Comparison of ENCODE assay signal across 17 cellular contexts in the genomic region with DNA sequence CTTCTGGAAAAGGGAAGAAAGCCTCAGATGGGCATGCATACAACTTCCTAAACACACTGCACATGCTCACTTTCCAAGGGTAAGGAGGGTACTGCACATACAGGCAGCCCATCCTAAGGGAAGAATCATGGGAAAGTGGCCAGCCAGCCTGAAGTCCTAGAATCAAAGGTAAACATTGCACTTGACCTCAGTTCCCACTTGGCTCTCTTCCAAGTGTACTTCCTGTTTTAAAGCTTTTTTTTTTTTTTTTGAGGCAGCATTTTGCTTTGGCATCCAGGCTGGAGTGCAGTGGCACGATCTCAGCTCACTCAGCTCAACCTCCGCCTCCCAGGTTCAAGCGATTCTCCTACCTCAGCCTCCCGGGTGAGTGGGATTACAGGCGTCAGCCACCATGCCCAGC.
DNase-seq lines count a peak whose midpoint lies in the region; ATAC-seq, FAIRE-seq and TF ChIP-seq lines count a peak whose summit lies in the region.
"Had no signal": no experiment of that assay in that cellular context is flagged by ENCODE, and none has a peak within 500 bp of the region (broad histone marks: within the 10 kb centered on the region; RNA-seq: fewer than 3 reads in every experiment).

No MANE protein-coding gene starts in this region.

- DNase-seq in DMS53 (lab: John Stamatoyannopoulos, UW): peak; percentile 91
- peak; percentile 42 for DNase-seq in LNCaP clone FGC (ENCODE audit: low read depth)
- DNase-seq in SHP77 (lab: John Stamatoyannopoulos, UW): peak; percentile 38 to 65
- peak; percentile 44 for DNase-seq in hepatocyte (ENCODE audit: low spot score)
- DNase-seq in urothelium cell line (ENCODE audit: low spot score): no peak
- DNase-seq in right cardiac atrium: no peak
- DNase-seq in GM19238 (ENCODE audit: insufficient read length, low spot score): no peak
- DNase-seq: activated B cell treated with CpG ODN at 0.5 μM for 24 hours; activated effector memory CD4-positive, alpha-beta T cell treated with Interleukin-2 at 50 U/mL for 16 hours; AML-193; aorta; colonic mucosa; DMS 273 treated with DMSO at 0.1 percent for 48 hours; immature natural killer cell; retina; substantia nigra had no signal

- no peak for FAIRE-seq in urothelium cell line (lab: Jason Lieb, UNC)

- H3K9me2 ChIP-seq in hepatocyte (replicated peaks; ENCODE audit: insufficient read depth): no peaks in the 10 kb centered on the region

- no peaks in the 10 kb centered on the region for H3K79me2 ChIP-seq in hepatocyte

- no peak overlapping the region for H3K4me2 ChIP-seq in hepatocyte

- no peaks in the 10 kb centered on the region for H4K20me1 ChIP-seq in hepatocyte (ENCODE audit: insufficient read depth, poor library complexity, severe bottlenecking)

- no peaks in the 10 kb centered on the region for H3K36me3 ChIP-seq in hepatocyte (replicated peaks; ENCODE audit: insufficient read depth, low read depth)
- H3K36me3 ChIP-seq: colonic mucosa had no signal

- TF ChIP-seq CTCF in LNCaP clone FGC (IDR thresholded peaks at IDR 0.05; ENCODE audit: control insufficient read depth, extremely low read depth, insufficient read depth): no peak
- no peak for TF ChIP-seq CTCF in hepatocyte (IDR thresholded peaks at IDR 0.05; ENCODE audit: poor library complexity)

- H3K27ac ChIP-seq in hepatocyte (no peak overlapping the region), right cardiac atrium (ENCODE audit: low read length) (no peak overlapping the region)
- H3K27ac ChIP-seq: colonic mucosa had no signal

- H2AFZ ChIP-seq in hepatocyte: no peak overlapping the region

- H3K9me3 ChIP-seq in hepatocyte (ENCODE audit: low read depth) (no peaks in the 10 kb centered on the region), right cardiac atrium (ENCODE audit: control insufficient read depth, low read length) (no peaks in the 10 kb centered on the region)
- H3K9me3 ChIP-seq: colonic mucosa had no signal

- ATAC-seq in right cardiac atrium: no peak
- ATAC-seq: Panc1 had no signal

- no peaks in the 10 kb centered on the region for H3K27me3 ChIP-seq in hepatocyte
- H3K27me3 ChIP-seq in right cardiac atrium (ENCODE audit: control insufficient read depth, insufficient read depth): no peaks in the 10 kb centered on the region
- H3K27me3 ChIP-seq: colonic mucosa had no signal

- 94% methylated on average over 4 of the region's 5 CpGs for WGBS in hepatocyte (ENCODE audit: low lambda C conversion rate, missing lambda C conversion rate)
- 83% methylated on average over 5 of the region's 5 CpGs for WGBS in right cardiac atrium

- no peaks in the 10 kb centered on the region for H3K4me1 ChIP-seq in hepatocyte (ENCODE audit: insufficient read depth)
- no peaks in the 10 kb centered on the region for H3K4me1 ChIP-seq in right cardiac atrium (ENCODE audit: control insufficient read depth, insufficient read depth, low read length)
- H3K4me1 ChIP-seq: colonic mucosa had no signal

- intact Hi-C loops in right cardiac atrium (cut with DNase I): no loop called here

- H3K4me3 ChIP-seq in LNCaP clone FGC (ENCODE audit: low read depth, low read length) (no peak overlapping the region), hepatocyte (no peak overlapping the region), right cardiac atrium (ENCODE audit: low read length) (no peak overlapping the region)
- H3K4me3 ChIP-seq: colonic mucosa had no signal

Comparison
In these comparisons a context has a peak if more than half of its experiments do, and no peak if none do; other contexts are left out.
1. DNase-seq: peak in DMS53 (single experiment), LNCaP clone FGC (single experiment), SHP77 (2 of 2) and hepatocyte (single experiment); none in urothelium cell line (single experiment), right cardiac atrium (0 of 3) and GM19238 (single experiment).